24 cellular contexts compared by ENCODE assay signal in genomic region chr7:22571776-22572175, GRCh38.
DNase-seq lines count a peak whose midpoint lies in the region; ATAC-seq and TF ChIP-seq lines count a peak whose summit lies in the region.
"Had no signal": no experiment of that assay in that cellular context is flagged by ENCODE, and none has a peak within 500 bp of the region (broad histone marks: within the 10 kb centered on the region; RNA-seq: fewer than 3 reads in every experiment).

No MANE protein-coding gene starts in this region.

- no peak for TF ChIP-seq CTCF in brain microvascular endothelial cell (IDR thresholded peaks at IDR 0.05; ENCODE audit: low read depth, low read length, missing control alignments)
- no peak for TF ChIP-seq CTCF in osteoblast (IDR thresholded peaks at IDR 0.05; ENCODE audit: extremely low read depth, low read depth, low read length)

- ATAC-seq in HG03457 (IDR thresholded peaks at IDR 0.05; ENCODE audit: unreplicated experiment): no peak
- ATAC-seq in HG02610 (IDR thresholded peaks at IDR 0.05; ENCODE audit: unreplicated experiment): no peak

- H3K27me3 ChIP-seq in brain microvascular endothelial cell (replicated peaks) (no peaks in the 10 kb centered on the region), osteoblast (ENCODE audit: insufficient read depth, low read length) (no peaks in the 10 kb centered on the region)
- H3K27me3 ChIP-seq: adrenal gland, colonic mucosa, esophagus squamous epithelium had no signal

- H3K4me2 ChIP-seq in osteoblast (ENCODE audit: insufficient read depth, low read length): no peak overlapping the region

- H3K27ac ChIP-seq in brain microvascular endothelial cell (peak overlapping the region; percentile 89), osteoblast (ENCODE audit: low read depth, low read length) (peak overlapping the region; percentile 100)
- H3K27ac ChIP-seq: adrenal gland, colonic mucosa, esophagus squamous epithelium, SJCRH30 had no signal

- DNase-seq in SIG-M5 treated with dmso at 0.1 percent for 504 hours (lab: John Stamatoyannopoulos, UW; ENCODE audit: unreplicated experiment): peak; percentile 18
- DNase-seq in SIG-M5 (lab: John Stamatoyannopoulos, UW): no peak
- DNase-seq in NOMO-1 (lab: John Stamatoyannopoulos, UW; ENCODE audit: unreplicated experiment in 2 of 2): peak; percentile 13 to 36
- DNase-seq in brain microvascular endothelial cell: no peak
- DNase-seq in osteoblast (ENCODE audit: insufficient read length, low spot score, missing footprints): no peak
- DNase-seq in NCI-H128 (lab: John Stamatoyannopoulos, UW; ENCODE audit: unreplicated experiment): no peak
- DNase-seq: 8988T; activated CD4-positive, alpha-beta T cell treated with anti-CD3 and anti-CD28 coated beads for 4 hours; activated naive CD4-positive, alpha-beta T cell; activated T-cell treated with anti-CD3 and anti-CD28 coated beads, Interleukin-2, amount 50 U/mL, for 48 hours; adrenal gland; colonic mucosa; DND-41; esophagus squamous epithelium; NCI-H1105; NCI-H2029; NCI-H226; OCI-M1; SJCRH30; small intestine; stimulated activated CD4-positive, alpha-beta T cell treated with anti-CD3 and anti-CD28 coated beads, Interleukin-2, amount 100 ng/mL, for 24 hours; T-helper 2 cell had no signal

- in situ Hi-C loops in brain microvascular endothelial cell (cut with HindIII; ENCODE audit: low pct_ligation_motif_present, low sequenced_read_pairs): loop anchor here (25.0 kb wide), 2 partner anchors 166 to 491 kb away; partner anchors contain the start of gene IL6

- H3K4me3 ChIP-seq in brain microvascular endothelial cell (ENCODE audit: low read depth, low read length) (no peak overlapping the region), osteoblast (ENCODE audit: insufficient read depth, low read length) (no peak overlapping the region)
- H3K4me3 ChIP-seq: adrenal gland, colonic mucosa, esophagus squamous epithelium, SJCRH30 had no signal

- no peaks in the 10 kb centered on the region for H3K9me3 ChIP-seq in osteoblast (ENCODE audit: low read depth, low read length)
- H3K9me3 ChIP-seq: adrenal gland, colonic mucosa, esophagus squamous epithelium, SJCRH30 had no signal

- peaks cover 16% of the 10 kb centered on the region for H3K79me2 ChIP-seq in osteoblast (ENCODE audit: insufficient read depth, low read length)

- no peaks in the 10 kb centered on the region for H4K20me1 ChIP-seq in osteoblast (ENCODE audit: insufficient read depth, low read length)

- H2AFZ ChIP-seq in osteoblast (ENCODE audit: low read length): no peak overlapping the region

- H3K36me3 ChIP-seq in brain microvascular endothelial cell (replicated peaks) (no peaks in the 10 kb centered on the region), osteoblast (ENCODE audit: insufficient read depth, low read length) (peaks cover 5% of the 10 kb centered on the region)
- H3K36me3 ChIP-seq: adrenal gland, colonic mucosa, esophagus squamous epithelium, SJCRH30 had no signal

- peaks cover 40% of the 10 kb centered on the region for H3K4me1 ChIP-seq in osteoblast (ENCODE audit: insufficient read depth, low read length)
- H3K4me1 ChIP-seq: colonic mucosa, SJCRH30 had no signal

Comparison
In these comparisons a context has a peak if more than half of its experiments do, and no peak if none do; other contexts are left out.
1. DNase-seq: peak in SIG-M5 treated with dmso at 0.1 percent for 504 hours (single experiment) and NOMO-1 (2 of 2); none in SIG-M5 (single experiment), brain microvascular endothelial cell (single experiment), osteoblast (single experiment) and NCI-H128 (single experiment).